Comparison of ENCODE assay signal across 23 cellular contexts in genomic region chr10:102804382-102804781, GRCh38. TPM values are rescaled to one million over a fixed set of nuclear protein-coding genes. Genes with fewer than 3 reads are reported as not detected.
A peak's percentile ranks its signal among the peaks of the same experiment; 100 is the strongest.
DNase-seq lines count a peak whose midpoint lies in the region; ATAC-seq, FAIRE-seq and TF ChIP-seq lines count a peak whose summit lies in the region.
"Had no signal": no experiment of that assay in that cellular context is flagged by ENCODE, and none has a peak within 500 bp of the region (broad histone marks: within the 10 kb centered on the region; RNA-seq: fewer than 3 reads in every experiment).

No MANE protein-coding gene starts in this region.

- peaks cover 34% of the 10 kb centered on the region for H3K79me1 ChIP-seq in mesenchymal stem cell (replicated peaks; ENCODE audit: low read length, poor library complexity, severe bottlenecking)

- no peak overlapping the region for H3K4me2 ChIP-seq in mesenchymal stem cell (ENCODE audit: low read length, poor library complexity, severe bottlenecking)
- H3K4me2 ChIP-seq: smooth muscle cell had no signal

- peak overlapping the region in 1 of 2 experiments; percentile 5 for H3K4me3 ChIP-seq in mesenchymal stem cell (ENCODE audit: insufficient read depth in 1 of 2, low read depth in 1 of 2, low read length in 2 of 2)
- no peak overlapping the region for H3K4me3 ChIP-seq in thyroid gland (replicated peaks in 1 of 3)
- H3K4me3 ChIP-seq: smooth muscle cell had no signal

- H3K27ac ChIP-seq in mesenchymal stem cell (ENCODE audit: low read length, poor library complexity, severe bottlenecking) (no peak overlapping the region), thyroid gland (peak overlapping the region in 2 of 3 donors; percentile 21 to 32)
- H3K27ac ChIP-seq: RWPE1 had no signal

- in situ Hi-C loops in KBM-7 (cut with MboI; ENCODE audit: low pct_unique_long_range_greater_than_20kb, low sequenced_read_pairs), result no loop called here

- H2BK15ac ChIP-seq in mesenchymal stem cell (ENCODE audit: low read depth, poor library complexity, severe bottlenecking), result no peak overlapping the region

- intact Hi-C loops in activated T-helper 1 cell treated with anti-CD3 and anti-CD28 coated beads, Interleukin-12 subunit alpha, Interleukin-12 subunit beta, Interleukin-2, Interleukin-4 antibody, amounts not matched to agents 30 ng/mL and 10 ng/mL and 1 ng/mL, durations not matched to agents 14 hours and 24 hours and 36 hours (cut with micrococcal nuclease), result loop anchor here (5.0 kb wide), 1 partner anchor 302 kb away; the partner anchor contains the start of genes ACTR1A and SUFU
- intact Hi-C loops in thyroid gland (cut with DNase I), result no loop called here

- no peak overlapping the region for H4K8ac ChIP-seq in mesenchymal stem cell (ENCODE audit: low read length)

- no peak overlapping the region for H2BK120ac ChIP-seq in mesenchymal stem cell (ENCODE audit: low read depth, low read length)

- peaks cover 28% of the 10 kb centered on the region for H3K4me1 Mint-ChIP-seq in activated naive CD4-positive, alpha-beta T cell treated with anti-CD3 and anti-CD28 coated beads, Interleukin-2, amount 10 ng/mL, durations not matched to agents 7 days and 5 days
- peaks cover 42% of the 10 kb centered on the region for H3K4me1 Mint-ChIP-seq in activated T-helper 1 cell treated with anti-CD3 and anti-CD28 coated beads, Interleukin-12 subunit alpha, Interleukin-12 subunit beta, Interleukin-2, Interleukin-4 antibody, amounts not matched to agents 30 ng/mL and 10 ng/mL and 1 ng/mL, durations not matched to agents 14 hours and 24 hours and 36 hours (ENCODE audit: low read depth)

- no peak for TF ChIP-seq POLR2A in thyroid gland (IDR thresholded peaks at IDR 0.05)

- H3K9ac ChIP-seq in mesenchymal stem cell (ENCODE audit: low read length), result peak overlapping the region; percentile 6

- FAIRE-seq in RCC 7860 (lab: Jason Lieb, UNC), result no peak
- FAIRE-seq: islet of Langerhans, TTC549 had no signal

- H4K91ac ChIP-seq in mesenchymal stem cell (ENCODE audit: low read length), result no peak overlapping the region

- no peak overlapping the region for H3K14ac ChIP-seq in mesenchymal stem cell (ENCODE audit: low read length in 2 of 2)

- H2AFZ ChIP-seq in mesenchymal stem cell (ENCODE audit: low read depth, low read length), result no peak overlapping the region

- no peak overlapping the region for H3K4ac ChIP-seq in mesenchymal stem cell (ENCODE audit: low read depth in 1 of 2, low read length in 2 of 2)

- no peaks in the 10 kb centered on the region for H3K9me3 ChIP-seq in mesenchymal stem cell (ENCODE audit: control insufficient read depth, low read length)
- no peaks in the 10 kb centered on the region for H3K9me3 ChIP-seq in thyroid gland

- 100% methylated on average over 1 of the region's 1 CpG for WGBS in mesenchymal stem cell
- 73 to 78% methylated on average over 1 of the region's 1 CpG for WGBS in thyroid gland, 2 donors

- DNase-seq in activated naive CD4-positive, alpha-beta T cell treated with anti-CD3 and anti-CD28 coated beads, Interleukin-2, amount 50 U/mL, for 72 hours (ENCODE audit: low spot score in 2 of 2), result no peak
- no peak for DNase-seq in activated naive CD4-positive, alpha-beta T cell treated with anti-CD3 and anti-CD28 coated beads, Interleukin-2, amount 10 ng/mL, durations not matched to agents 7 days and 5 days
- no peak for DNase-seq in activated T-helper 1 cell treated with anti-CD3 and anti-CD28 coated beads, Interleukin-12 subunit alpha, Interleukin-12 subunit beta, Interleukin-2, Interleukin-4 antibody, amounts not matched to agents 30 ng/mL and 10 ng/mL and 1 ng/mL, durations not matched to agents 14 hours and 24 hours and 36 hours (ENCODE audit: low spot score)
- DNase-seq in mesenchymal stem cell, result no peak
- DNase-seq in thyroid gland, result no peak
- DNase-seq in RCC 7860 (ENCODE audit: low spot score), result no peak
- no peak for DNase-seq in KBM-7
- DNase-seq: anterior cingulate cortex; DMS79 treated with DMSO at 0.1 percent for 48 hours; effector memory CD8-positive, alpha-beta T cell; GOT3; naive B cell; NCI-H1930 had no signal

- H3K27me3 ChIP-seq in mesenchymal stem cell (ENCODE audit: control insufficient read depth in 1 of 2, insufficient read depth in 1 of 2, low read length in 2 of 2) (no peaks in the 10 kb centered on the region), thyroid gland (no peaks in the 10 kb centered on the region)

- H3K36me3 Mint-ChIP-seq in activated naive CD4-positive, alpha-beta T cell treated with anti-CD3 and anti-CD28 coated beads, Interleukin-2, amount 50 U/mL, for 72 hours, result peaks cover 0 to 17% of the 10 kb centered on the region in 2 donors
- peaks cover 31% of the 10 kb centered on the region for H3K36me3 Mint-ChIP-seq in activated naive CD4-positive, alpha-beta T cell treated with anti-CD3 and anti-CD28 coated beads, Interleukin-2, amount 10 ng/mL, durations not matched to agents 7 days and 5 days
- peaks cover 21% of the 10 kb centered on the region for H3K36me3 Mint-ChIP-seq in activated T-helper 1 cell treated with anti-CD3 and anti-CD28 coated beads, Interleukin-12 subunit alpha, Interleukin-12 subunit beta, Interleukin-2, Interleukin-4 antibody, amounts not matched to agents 30 ng/mL and 10 ng/mL and 1 ng/mL, durations not matched to agents 14 hours and 24 hours and 36 hours (ENCODE audit: low read depth)

- no peak overlapping the region for H3K18ac ChIP-seq in mesenchymal stem cell (ENCODE audit: low read depth in 1 of 2, low read length in 2 of 2)

- H3K9me3 Mint-ChIP-seq in activated naive CD4-positive, alpha-beta T cell treated with anti-CD3 and anti-CD28 coated beads, Interleukin-2, amount 50 U/mL, for 72 hours, result peaks cover 0 to 5% of the 10 kb centered on the region in 2 donors
- H3K9me3 Mint-ChIP-seq in activated naive CD4-positive, alpha-beta T cell treated with anti-CD3 and anti-CD28 coated beads, Interleukin-2, amount 10 ng/mL, durations not matched to agents 7 days and 5 days, result no peaks in the 10 kb centered on the region
- H3K9me3 Mint-ChIP-seq in activated T-helper 1 cell treated with anti-CD3 and anti-CD28 coated beads, Interleukin-12 subunit alpha, Interleukin-12 subunit beta, Interleukin-2, Interleukin-4 antibody, amounts not matched to agents 30 ng/mL and 10 ng/mL and 1 ng/mL, durations not matched to agents 14 hours and 24 hours and 36 hours, result peaks cover 5% of the 10 kb centered on the region
- H3K9me3 Mint-ChIP-seq: effector memory CD8-positive, alpha-beta T cell had no signal

- H3K27me3 Mint-ChIP-seq in activated naive CD4-positive, alpha-beta T cell treated with anti-CD3 and anti-CD28 coated beads, Interleukin-2, amount 10 ng/mL, durations not matched to agents 7 days and 5 days, result no peaks in the 10 kb centered on the region
- H3K27me3 Mint-ChIP-seq in activated T-helper 1 cell treated with anti-CD3 and anti-CD28 coated beads, Interleukin-12 subunit alpha, Interleukin-12 subunit beta, Interleukin-2, Interleukin-4 antibody, amounts not matched to agents 30 ng/mL and 10 ng/mL and 1 ng/mL, durations not matched to agents 14 hours and 24 hours and 36 hours (ENCODE audit: insufficient read depth), result no peaks in the 10 kb centered on the region
- H3K27me3 Mint-ChIP-seq: effector memory CD8-positive, alpha-beta T cell; naive B cell; type B pancreatic cell had no signal

- peak overlapping the region; percentile 86 to 94 for H3K27ac Mint-ChIP-seq in activated naive CD4-positive, alpha-beta T cell treated with anti-CD3 and anti-CD28 coated beads, Interleukin-2, amount 50 U/mL, for 72 hours
- H3K27ac Mint-ChIP-seq in activated naive CD4-positive, alpha-beta T cell treated with anti-CD3 and anti-CD28 coated beads, Interleukin-2, amount 10 ng/mL, durations not matched to agents 7 days and 5 days, result no peak overlapping the region
- peak overlapping the region; percentile 80 for H3K27ac Mint-ChIP-seq in activated T-helper 1 cell treated with anti-CD3 and anti-CD28 coated beads, Interleukin-12 subunit alpha, Interleukin-12 subunit beta, Interleukin-2, Interleukin-4 antibody, amounts not matched to agents 30 ng/mL and 10 ng/mL and 1 ng/mL, durations not matched to agents 14 hours and 24 hours and 36 hours

- TF ChIP-seq CTCF in thyroid gland (IDR thresholded peaks at IDR 0.05), result no peak

- CTCF ChIA-PET in activated naive CD4-positive, alpha-beta T cell treated with anti-CD3 and anti-CD28 coated beads, Interleukin-2, amount 10 ng/mL, durations not matched to agents 7 days and 5 days (lab: Charles Lee), result no interaction called here

- no peak overlapping the region for H3K4me3 Mint-ChIP-seq in activated naive CD4-positive, alpha-beta T cell treated with anti-CD3 and anti-CD28 coated beads, Interleukin-2, amount 10 ng/mL, durations not matched to agents 7 days and 5 days
- H3K4me3 Mint-ChIP-seq in activated T-helper 1 cell treated with anti-CD3 and anti-CD28 coated beads, Interleukin-12 subunit alpha, Interleukin-12 subunit beta, Interleukin-2, Interleukin-4 antibody, amounts not matched to agents 30 ng/mL and 10 ng/mL and 1 ng/mL, durations not matched to agents 14 hours and 24 hours and 36 hours, result no peak overlapping the region
- H3K4me3 Mint-ChIP-seq: effector memory CD8-positive, alpha-beta T cell; naive B cell; type B pancreatic cell had no signal

- no peak for ATAC-seq in activated naive CD4-positive, alpha-beta T cell treated with anti-CD3 and anti-CD28 coated beads, Interleukin-2, amount 50 U/mL, for 72 hours
- no peak for ATAC-seq in HG03457 (IDR thresholded peaks at IDR 0.05; ENCODE audit: unreplicated experiment)
- ATAC-seq: effector memory CD8-positive, alpha-beta T cell had no signal

- H3K36me3 ChIP-seq in mesenchymal stem cell (ENCODE audit: control insufficient read depth in 1 of 2, insufficient read depth in 2 of 2, low read depth in 1 of 2, low read length in 2 of 2), result peaks cover 16 to 46% of the 10 kb centered on the region in 2 experiments
- H3K36me3 ChIP-seq in thyroid gland, result peaks cover 0 to 5% of the 10 kb centered on the region in 2 donors

- no peak overlapping the region for H3K23ac ChIP-seq in mesenchymal stem cell (ENCODE audit: low read length in 2 of 2)

- no peak overlapping the region for H2BK5ac ChIP-seq in mesenchymal stem cell (ENCODE audit: low read depth, low read length, poor library complexity, severe bottlenecking)

- H2AK5ac ChIP-seq in mesenchymal stem cell (ENCODE audit: low read length, severe bottlenecking), result no peak overlapping the region

- peaks cover 11% of the 10 kb centered on the region for H3K4me1 ChIP-seq in mesenchymal stem cell (ENCODE audit: control insufficient read depth, insufficient read depth, low read depth, low read length)
- H3K4me1 ChIP-seq in thyroid gland, result peaks cover 49 to 54% of the 10 kb centered on the region in 2 donors

- H2BK12ac ChIP-seq in mesenchymal stem cell (ENCODE audit: low read length in 2 of 2), result no peak overlapping the region

RNA-seq across cellular contexts. Expression of gene CYP17A1, which starts 32.8 kb away (rescaled TPM):
- total RNA-seq in activated naive CD4-positive, alpha-beta T cell treated with anti-CD3 and anti-CD28 coated beads, Interleukin-2, amount 50 U/mL, for 72 hours, result not detected
- not detected in 2 replicates for total RNA-seq in activated T-helper 1 cell treated with anti-CD3 and anti-CD28 coated beads, Interleukin-12 subunit alpha, Interleukin-12 subunit beta, Interleukin-2, Interleukin-4 antibody, amounts not matched to agents 30 ng/mL and 10 ng/mL and 1 ng/mL, durations not matched to agents 14 hours and 24 hours and 36 hours
- not detected for polyA plus RNA-seq in mesenchymal stem cell (2013, experiment 1 of 2)
- not detected for polyA plus RNA-seq in mesenchymal stem cell (2013, experiment 2 of 2)
- total RNA-seq in thyroid gland, result 10 to 100 TPM in 3 of 4 donors, 1 to 10 TPM in 1; 4.0 to 29.1 (median 15.9) TPM
- total RNA-seq: fibroblast of lung, lung microvascular endothelial cell, NCI-H460, smooth muscle cell had no signal
- polyA plus RNA-seq: AG04450, fibroblast of lung, smooth muscle cell had no signal

RNA-seq across cellular contexts. Expression of gene BORCS7, which starts 49.7 kb away (rescaled TPM):
- 1 to 10 TPM; 8.8 to 9.7 TPM for total RNA-seq in activated naive CD4-positive, alpha-beta T cell treated with anti-CD3 and anti-CD28 coated beads, Interleukin-2, amount 50 U/mL, for 72 hours
- 9.7 and 12.6 TPM in 2 replicates for total RNA-seq in activated T-helper 1 cell treated with anti-CD3 and anti-CD28 coated beads, Interleukin-12 subunit alpha, Interleukin-12 subunit beta, Interleukin-2, Interleukin-4 antibody, amounts not matched to agents 30 ng/mL and 10 ng/mL and 1 ng/mL, durations not matched to agents 14 hours and 24 hours and 36 hours
- polyA plus RNA-seq in mesenchymal stem cell (2013, experiment 1 of 2), result 17.4 TPM
- 18.1 TPM for polyA plus RNA-seq in mesenchymal stem cell (2013, experiment 2 of 2)
- total RNA-seq in thyroid gland, result 100 to 1,000 TPM in 2 of 4 donors, 10 to 100 TPM in 2; 77.4 to 134 (median 93.8) TPM
